17 cellular contexts compared by ENCODE assay signal in genomic region chr11:122758974-122759373, GRCh38.
DNase-seq lines count a peak whose midpoint lies in the region; ATAC-seq and TF ChIP-seq lines count a peak whose summit lies in the region.
"Had no signal": no experiment of that assay in that cellular context is flagged by ENCODE, and none has a peak within 500 bp of the region (broad histone marks: within the 10 kb centered on the region; RNA-seq: fewer than 3 reads in every experiment).

No MANE protein-coding gene starts in this region.

- CTCF ChIA-PET in PC-3 (lab: Charles Lee) = interaction anchor here (0.7 to 0.8 kb wide), 2 partner anchors 85 to 130 kb away, joined by 3 to 4 read pairs; no protein-coding TSS in a partner anchor

- ATAC-seq in PC-3 (no peak), HG02981 (IDR thresholded peaks at IDR 0.05; ENCODE audit: unreplicated experiment) (no peak), HG02610 (IDR thresholded peaks at IDR 0.05; ENCODE audit: unreplicated experiment) (no peak)
- ATAC-seq: K562 had no signal

- no peak overlapping the region for H3K9ac ChIP-seq in PC-3 (ENCODE audit: low read length)
- H3K9ac ChIP-seq in colonic mucosa (ENCODE audit: low read depth in 2 of 2, low read length in 2 of 2) = no peak overlapping the region
- H3K9ac ChIP-seq: parathyroid adenoma had no signal

- POLR2A ChIA-PET in PC-3 (lab: Charles Lee; ENCODE audit: unreplicated experiment) = no interaction called here

- H3K27ac ChIP-seq in PC-3 (ENCODE audit: low read length) = no peak overlapping the region
- H3K27ac ChIP-seq in colonic mucosa = no peak overlapping the region
- H3K27ac ChIP-seq: C4-2B, parathyroid adenoma had no signal

- no peak overlapping the region for H2AFZ ChIP-seq in PC-3 (ENCODE audit: low read length)
- H2AFZ ChIP-seq: parathyroid adenoma had no signal

- H3K4me3 ChIP-seq in fibroblast of mammary gland (ENCODE audit: control insufficient read depth, low read depth, low read length) = no peak overlapping the region
- no peak overlapping the region for H3K4me3 ChIP-seq in PC-3 (ENCODE audit: low read length)
- no peak overlapping the region for H3K4me3 ChIP-seq in colonic mucosa
- H3K4me3 ChIP-seq: K562 had no signal

- H3K36me3 ChIP-seq in PC-3 (ENCODE audit: low read depth, low read length) = no peaks in the 10 kb centered on the region
- no peaks in the 10 kb centered on the region for H3K36me3 ChIP-seq in colonic mucosa

- no TSS peak for BruUV-seq in PC-3 (replicated peaks; lab: Mats Ljungman, UMichigan)

- H3K79me2 ChIP-seq in PC-3 (ENCODE audit: low read length) = no peaks in the 10 kb centered on the region
- H3K79me2 ChIP-seq: parathyroid adenoma had no signal

- H3K4me1 ChIP-seq in PC-3 (ENCODE audit: insufficient read depth, low read length) (no peaks in the 10 kb centered on the region), colonic mucosa (no peaks in the 10 kb centered on the region)
- H3K4me1 ChIP-seq: parathyroid adenoma had no signal

- intact Hi-C loops in PC-3 (cut with micrococcal nuclease) = no loop called here
- intact Hi-C loops in colonic mucosa (cut with DNase I) = no loop called here

- H3K9me3 ChIP-seq in PC-3 (ENCODE audit: low read length) (no peaks in the 10 kb centered on the region), colonic mucosa (no peaks in the 10 kb centered on the region)

- H3K9me2 ChIP-seq in PC-3 (replicated peaks; ENCODE audit: low read length) = no peaks in the 10 kb centered on the region

- H3K27me3 ChIP-seq in PC-3 (ENCODE audit: low read length) (no peaks in the 10 kb centered on the region), colonic mucosa (no peaks in the 10 kb centered on the region)

- no peaks in the 10 kb centered on the region for H4K20me1 ChIP-seq in PC-3 (ENCODE audit: low read length)

- TF ChIP-seq CTCF in fibroblast of mammary gland (conservative IDR thresholded peaks at IDR 0.05; ENCODE audit: control insufficient read depth, insufficient read depth, low read depth, low read length) (no peak), PC-3 (conservative IDR thresholded peaks at IDR 0.05; ENCODE audit: low read depth, low read length) (no peak), colonic mucosa (IDR thresholded peaks at IDR 0.05) (no peak)

- no peaks in the 10 kb centered on the region for H3F3A ChIP-seq in PC-3 (ENCODE audit: low read length, unreplicated experiment)

- DNase-seq in COR-L47 (lab: John Stamatoyannopoulos, UW) = peak; percentile 30
- DNase-seq in H4 (ENCODE audit: low spot score) = peak; percentile 16
- DNase-seq in RPMI8226 = peak; percentile 81
- peak; percentile 58 for DNase-seq in fibroblast of mammary gland (ENCODE audit: low read depth)
- no peak for DNase-seq in PC-3
- DNase-seq in colonic mucosa = no peak
- DNase-seq: activated T-cell treated with anti-CD3 and anti-CD28 coated beads, Interleukin-2, amount 50 U/mL, for 1 hour; erythroblast; GF-D8; NCI-H1930; stimulated activated CD4-positive, alpha-beta T cell treated with anti-CD3 and anti-CD28 coated beads, Interleukin-2, amount 100 ng/mL, for 48 hours; stimulated activated naive CD4-positive, alpha-beta T cell treated with Interleukin-2 at 50 U/mL for 16 hours had no signal

- H3K4me2 ChIP-seq in PC-3 (ENCODE audit: low read length) = no peak overlapping the region

Comparison
In these comparisons a context has a peak if more than half of its experiments do, and no peak if none do; other contexts are left out.
1. DNase-seq: peak in COR-L47 (single experiment), H4 (single experiment), RPMI8226 (single experiment) and fibroblast of mammary gland (single experiment); none in PC-3 (single experiment) and colonic mucosa (single experiment).